28 cellular contexts compared by ENCODE assay signal in the genomic region with DNA sequence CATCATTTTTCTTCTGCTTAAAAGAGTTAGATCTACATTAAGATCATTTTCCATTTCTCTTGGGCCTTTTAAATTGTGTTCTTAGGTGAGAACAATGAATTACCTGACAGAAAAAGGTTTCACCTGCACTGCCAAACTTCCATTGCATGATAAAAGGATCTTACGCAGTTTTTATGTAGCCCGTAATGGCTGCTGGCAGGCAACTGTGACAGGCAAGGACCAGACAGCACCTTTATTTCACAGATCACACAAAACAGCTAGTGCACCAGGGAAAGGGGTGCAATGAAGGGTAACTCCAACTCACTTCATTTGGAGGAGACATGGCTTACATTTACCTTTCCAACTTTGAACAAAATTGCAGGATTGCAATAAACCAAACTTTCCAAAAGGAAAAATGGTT.
"Had no signal": no experiment of that assay in that cellular context is flagged by ENCODE, and none has a peak within 500 bp of the region (broad histone marks: within the 10 kb centered on the region; RNA-seq: fewer than 3 reads in every experiment).

No MANE protein-coding gene starts in this region.

- ATAC-seq: natural killer cell treated with Interleukin-12 subunit alpha and Interleukin-12 subunit beta and Interleukin-15 and Interleukin-18, amount 100 ng/mL, for 72 hours; psoas muscle; right cardiac atrium; right lobe of liver; stimulated activated effector memory CD8-positive, alpha-beta T cell treated with anti-CD3 and anti-CD28 coated beads, Interleukin-12 subunit alpha, Interleukin-12 subunit beta, amount 100 ng/mL, for 72 hours; stimulated activated naive B cell treated with anti-CD40 and anti-IgM and Interleukin-4, amounts not matched to agents 10 μg/mL and 1 μg/mL and 100 μg/mL, for 72 hours had no signal

- DNase-seq: nephron progenitor cell; occipital lobe; ovary; posterior cingulate gyrus; psoas muscle; right cardiac atrium; right lobe of liver; sigmoid colon; small intestine; stimulated activated CD4-positive, alpha-beta T cell treated with anti-CD3 and anti-CD28 coated beads, Interleukin-15, amount 100 ng/mL, for 24 hours; stimulated activated CD4-positive, alpha-beta T cell treated with anti-CD3 and anti-CD28 coated beads, Interleukin-2, amount 100 ng/mL, for 24 hours; stimulated activated CD4-positive, alpha-beta T cell treated with anti-CD3 and anti-CD28 coated beads, Interleukin-2, amount 100 ng/mL, for 48 hours; stimulated activated CD4-positive, alpha-beta T cell treated with anti-CD3 and anti-CD28 coated beads, Interleukin-4, amount 100 ng/mL, for 24 hours; stimulated activated naive B cell treated with anti-CD40 and anti-IgM and Interleukin-4, amounts not matched to agents 10 μg/mL and 1 μg/mL and 100 μg/mL, for 72 hours; stimulated activated naive CD4-positive, alpha-beta T cell treated with Interleukin-2 at 50 U/mL for 16 hours; stomach; thyroid gland; trophoblast cell; upper lobe of left lung had no signal

- H3K27me3 Mint-ChIP-seq: natural killer cell treated with Interleukin-12 subunit alpha and Interleukin-12 subunit beta and Interleukin-15 and Interleukin-18, amount 100 ng/mL, for 72 hours; progenitor cell of endocrine pancreas; stimulated activated naive B cell treated with anti-CD40 and anti-IgM and Interleukin-4, amounts not matched to agents 10 μg/mL and 1 μg/mL and 100 μg/mL, for 72 hours; stimulated activated naive CD8-positive, alpha-beta T cell treated with anti-CD3 and anti-CD28 coated beads, Interleukin-15, Interleukin-2, amounts not matched to agents 100 ng/mL and 50 ng/mL, for 24 hours had no signal

- H3K27me3 ChIP-seq: ovary, right lobe of liver, sigmoid colon, stomach, thyroid gland, tibial nerve, upper lobe of left lung, vagina had no signal

- H3K9me3 Mint-ChIP-seq: nephron progenitor cell; neural crest cell; stimulated activated effector memory CD8-positive, alpha-beta T cell treated with anti-CD3 and anti-CD28 coated beads, Interleukin-12 subunit alpha, Interleukin-12 subunit beta, amount 100 ng/mL, for 72 hours; stimulated activated naive B cell treated with anti-CD40 and anti-IgM and Interleukin-4, amounts not matched to agents 10 μg/mL and 1 μg/mL and 100 μg/mL, for 72 hours; stimulated activated naive CD8-positive, alpha-beta T cell treated with anti-CD3 and anti-CD28 coated beads, Interleukin-15, Interleukin-2, amounts not matched to agents 100 ng/mL and 50 ng/mL, for 24 hours had no signal

- H3K4me3 Mint-ChIP-seq: natural killer cell treated with Interleukin-12 subunit alpha and Interleukin-12 subunit beta and Interleukin-15 and Interleukin-18, amount 100 ng/mL, for 72 hours; nephron progenitor cell; neural crest cell; stimulated activated effector memory CD8-positive, alpha-beta T cell treated with anti-CD3 and anti-CD28 coated beads, Interleukin-12 subunit alpha, Interleukin-12 subunit beta, amount 100 ng/mL, for 72 hours; stimulated activated naive B cell treated with anti-CD40 and anti-IgM and Interleukin-4, amounts not matched to agents 10 μg/mL and 1 μg/mL and 100 μg/mL, for 72 hours; stimulated activated naive CD8-positive, alpha-beta T cell treated with anti-CD3 and anti-CD28 coated beads, Interleukin-15, Interleukin-2, amounts not matched to agents 100 ng/mL and 50 ng/mL, for 24 hours had no signal

- H3K9me3 ChIP-seq: ovary, right lobe of liver, sigmoid colon, stomach, thoracic aorta, thyroid gland, tibial nerve, upper lobe of left lung, vagina had no signal

- H3K4me1 ChIP-seq: parathyroid adenoma, psoas muscle, right lobe of liver, sigmoid colon, stomach, thyroid gland, tibial nerve, upper lobe of left lung, vagina had no signal

- H3K36me3 Mint-ChIP-seq: natural killer cell treated with Interleukin-12 subunit alpha and Interleukin-12 subunit beta and Interleukin-15 and Interleukin-18, amount 100 ng/mL, for 72 hours; stimulated activated effector memory CD8-positive, alpha-beta T cell treated with anti-CD3 and anti-CD28 coated beads, Interleukin-12 subunit alpha, Interleukin-12 subunit beta, amount 100 ng/mL, for 72 hours; stimulated activated naive B cell treated with anti-CD40 and anti-IgM and Interleukin-4, amounts not matched to agents 10 μg/mL and 1 μg/mL and 100 μg/mL, for 72 hours had no signal

- H3K27ac ChIP-seq: ovary, parathyroid adenoma, psoas muscle, right lobe of liver, sigmoid colon, stomach, thoracic aorta, thyroid gland, tibial nerve, upper lobe of left lung, vagina had no signal

- H3K36me3 ChIP-seq: ovary, right lobe of liver, sigmoid colon, stomach, thoracic aorta, thyroid gland, tibial nerve, upper lobe of left lung, vagina had no signal

- H3K4me1 Mint-ChIP-seq: nephron progenitor cell; neural crest cell; stimulated activated effector memory CD8-positive, alpha-beta T cell treated with anti-CD3 and anti-CD28 coated beads, Interleukin-12 subunit alpha, Interleukin-12 subunit beta, amount 100 ng/mL, for 72 hours; stimulated activated naive B cell treated with anti-CD40 and anti-IgM and Interleukin-4, amounts not matched to agents 10 μg/mL and 1 μg/mL and 100 μg/mL, for 72 hours had no signal

- H3K27ac Mint-ChIP-seq: natural killer cell treated with Interleukin-12 subunit alpha and Interleukin-12 subunit beta and Interleukin-15 and Interleukin-18, amount 100 ng/mL, for 72 hours; nephron progenitor cell; progenitor cell of endocrine pancreas; stimulated activated effector memory CD8-positive, alpha-beta T cell treated with anti-CD3 and anti-CD28 coated beads, Interleukin-12 subunit alpha, Interleukin-12 subunit beta, amount 100 ng/mL, for 72 hours; stimulated activated naive B cell treated with anti-CD40 and anti-IgM and Interleukin-4, amounts not matched to agents 10 μg/mL and 1 μg/mL and 100 μg/mL, for 72 hours; stimulated activated naive CD8-positive, alpha-beta T cell treated with anti-CD3 and anti-CD28 coated beads, Interleukin-15, Interleukin-2, amounts not matched to agents 100 ng/mL and 50 ng/mL, for 24 hours had no signal

- H3K4me3 ChIP-seq: ovary, psoas muscle, right lobe of liver, sigmoid colon, stomach, thoracic aorta, thyroid gland, tibial nerve, upper lobe of left lung, vagina had no signal
